In genomic region chr4:33061727-33062126, GRCh38 we compare ENCODE assay signal across 30 cellular contexts.
"Had no signal": no experiment of that assay in that cellular context is flagged by ENCODE, and none has a peak within 500 bp of the region (broad histone marks: within the 10 kb centered on the region; RNA-seq: fewer than 3 reads in every experiment).

No MANE protein-coding gene starts in this region.

- H3K27me3 Mint-ChIP-seq: activated B cell treated with CpG ODN at 0.5 μM for 24 hours; activated CD8-positive, alpha-beta T cell treated with anti-CD3 and anti-CD28 coated beads for 36 hours; activated naive CD8-positive, alpha-beta T cell; activated T-helper 17 cell treated with anti-CD3 and anti-CD28 coated beads, Interleukin-2, amount 50 U/mL, for 72 hours; brain; T-helper 17 cell had no signal

- H3K4me3 Mint-ChIP-seq: activated B cell treated with CpG ODN at 0.5 μM for 24 hours; activated CD8-positive, alpha-beta T cell treated with anti-CD3 and anti-CD28 coated beads for 36 hours; activated naive CD8-positive, alpha-beta T cell; activated T-cell treated with anti-CD3 and anti-CD28 coated beads, Interleukin-2, amount 50 U/mL, for 4 hours; activated T-helper 17 cell treated with anti-CD3 and anti-CD28 coated beads, Interleukin-2, amount 50 U/mL, for 72 hours; brain; T-helper 17 cell; T-helper 2 cell treated with Interferon-gamma antibody and Interleukin-4, amounts not matched to agents 5 μg/mL and 100 μg/mL, for 36 hours had no signal

- H3K36me3 Mint-ChIP-seq: activated naive CD8-positive, alpha-beta T cell; brain had no signal

- H3K27ac ChIP-seq: adrenal gland, cardiac muscle cell, colonic mucosa, WERI-Rb-1 had no signal

- ATAC-seq: activated CD4-positive, CD25-positive, alpha-beta regulatory T cell treated with anti-CD3 and anti-CD28 coated beads, Interleukin-2, amount 50 U/mL, for 24 hours; activated CD8-positive, alpha-beta T cell treated with anti-CD3 and anti-CD28 coated beads for 36 hours; activated T-cell treated with anti-CD3 and anti-CD28 coated beads, Interleukin-2, amount 50 U/mL, for 4 hours; activated T-helper 17 cell treated with anti-CD3 and anti-CD28 coated beads, Interleukin-2, amount 50 U/mL, for 72 hours; esophagus mucosa; T-helper 17 cell had no signal

- H3K9me3 Mint-ChIP-seq: activated B cell treated with CpG ODN at 0.5 μM for 24 hours, brain had no signal

- H3K4me1 ChIP-seq: adrenal gland, breast epithelium, colonic mucosa had no signal

- H3K27ac Mint-ChIP-seq: activated B cell treated with CpG ODN at 0.5 μM for 24 hours; activated CD8-positive, alpha-beta T cell treated with anti-CD3 and anti-CD28 coated beads for 36 hours; activated naive CD8-positive, alpha-beta T cell; activated T-helper 17 cell treated with anti-CD3 and anti-CD28 coated beads, Interleukin-2, amount 50 U/mL, for 72 hours; T-helper 17 cell; T-helper 2 cell treated with Interferon-gamma antibody and Interleukin-4, amounts not matched to agents 5 μg/mL and 100 μg/mL, for 36 hours had no signal

- FAIRE-seq: endometrium, frontal cortex had no signal

- H3K27me3 ChIP-seq: adrenal gland, breast epithelium, cardiac muscle cell, colonic mucosa had no signal

- H3K36me3 ChIP-seq: adrenal gland, breast epithelium, cardiac muscle cell, colonic mucosa, WERI-Rb-1 had no signal

- DNase-seq: activated B cell treated with CpG ODN at 0.5 μM for 24 hours; activated CD4-positive, alpha-beta T cell treated with anti-CD3 and anti-CD28 coated beads for 48 hours; activated CD4-positive, alpha-beta T cell treated with anti-CD3 and anti-CD28 coated beads, Interleukin-2, amount 50 U/mL, for 1 hour; activated CD8-positive, alpha-beta memory T cell treated with anti-CD3 and anti-CD28 coated beads for 24 hours; activated CD8-positive, alpha-beta T cell treated with anti-CD3 and anti-CD28 coated beads for 36 hours; activated effector memory CD4-positive, alpha-beta T cell treated with Interleukin-2 at 50 U/mL for 16 hours; activated gamma-delta T cell treated with Interleukin-2 at 50 U/mL for 16 hours; activated naive CD4-positive, alpha-beta T cell treated with anti-CD3 and anti-CD28 coated beads, Interleukin-2, amount 50 U/mL, for 16 hours; activated naive CD4-positive, alpha-beta T cell treated with Interleukin-2 at 50 U/mL for 16 hours; activated T-cell treated with anti-CD3 and anti-CD28 coated beads, Interleukin-2, amount 50 U/mL, for 4 hours; aorta; central memory CD4-positive, alpha-beta T cell; cerebellar nuclear complex; colonic mucosa; effector CD8-positive, alpha-beta T cell; T-helper 1 cell; T-helper 17 cell; T1000; WERI-Rb-1 had no signal

- H3K4me3 ChIP-seq: adrenal gland, breast epithelium, cardiac muscle cell, colonic mucosa had no signal

- H3K4me1 Mint-ChIP-seq: activated B cell treated with CpG ODN at 0.5 μM for 24 hours; activated T-helper 17 cell treated with anti-CD3 and anti-CD28 coated beads, Interleukin-2, amount 50 U/mL, for 72 hours; T-helper 17 cell had no signal

- H3K9me3 ChIP-seq: breast epithelium, colonic mucosa had no signal
